1 cellular context compared by ENCODE assay signal in genomic region chr12:51883998-51884675, GRCh38.
TF ChIP-seq lines count a peak whose summit lies in the region.

No MANE protein-coding gene starts in this region.

TF ChIP-seq in K562, 482 proteins besides CTCF, POLR2A, EP300 and RAD21 (continues in another document):
- peak; percentile 74 for TF ChIP-seq NFRKB (IDR thresholded peaks at IDR 0.05; ENCODE audit: low read depth)
- no peak for TF ChIP-seq ZNF3 (CRISPR knock-in tag; IDR thresholded peaks at IDR 0.05)
- no peak for TF ChIP-seq PHF20 (IDR thresholded peaks at IDR 0.05; ENCODE audit: partially characterized antibody)
- TF ChIP-seq ATF3 (IDR thresholded peaks at IDR 0.05), result no peak
- no peak for TF ChIP-seq ATF3 (CRISPR knock-in tag; conservative IDR thresholded peaks at IDR 0.05)
- no peak for TF ChIP-seq MECOM (CRISPR knock-in tag; IDR thresholded peaks at IDR 0.05)
- no peak for TF ChIP-seq HIVEP1 (CRISPR knock-in tag; IDR thresholded peaks at IDR 0.05)
- TF ChIP-seq SPI1 (IDR thresholded peaks at IDR 0.05; ENCODE audit: borderline replicate concordance, low read depth, low read length), result no peak
- no peak for TF ChIP-seq ZC3H4 (CRISPR knock-in tag; IDR thresholded peaks at IDR 0.05; ENCODE audit: borderline replicate concordance)
- no peak for TF ChIP-seq ZNF407 (IDR thresholded peaks at IDR 0.05; ENCODE audit: low read depth)
- no peak for TF ChIP-seq ZBTB9 (CRISPR knock-in tag; IDR thresholded peaks at IDR 0.05)
- no peak for TF ChIP-seq ZNF347 (CRISPR knock-in tag; IDR thresholded peaks at IDR 0.05; ENCODE audit: low read depth)
- TF ChIP-seq MBD2 (IDR thresholded peaks at IDR 0.05; ENCODE audit: borderline replicate concordance, low read depth), result no peak
- no peak for TF ChIP-seq MYBL2 (IDR thresholded peaks at IDR 0.05; ENCODE audit: low read depth)
- no peak for TF ChIP-seq MYBL2 (CRISPR knock-in tag; IDR thresholded peaks at IDR 0.05; ENCODE audit: borderline replicate concordance)
- no peak for TF ChIP-seq TFAM (CRISPR knock-in tag; conservative IDR thresholded peaks at IDR 0.05)
- no peak for TF ChIP-seq ZNF217 (CRISPR knock-in tag; IDR thresholded peaks at IDR 0.05)
- no peak for TF ChIP-seq RBM25 (IDR thresholded peaks at IDR 0.05; ENCODE audit: low read depth, low read length, severe bottlenecking)
- no peak for TF ChIP-seq NCOA6 (IDR thresholded peaks at IDR 0.05)
- TF ChIP-seq NFXL1 (CRISPR knock-in tag; IDR thresholded peaks at IDR 0.05), result no peak
- no peak for TF ChIP-seq ZNF41 (CRISPR knock-in tag; conservative IDR thresholded peaks at IDR 0.05)
- no peak for TF ChIP-seq ZNF121 (CRISPR knock-in tag; conservative IDR thresholded peaks at IDR 0.05)
- TF ChIP-seq HMG20A (CRISPR knock-in tag; conservative IDR thresholded peaks at IDR 0.05), result no peak
- no peak for TF ChIP-seq SNIP1 (IDR thresholded peaks at IDR 0.05; ENCODE audit: low read depth)
- TF ChIP-seq EP400 (IDR thresholded peaks at IDR 0.05), result no peak
- TF ChIP-seq CREM (IDR thresholded peaks at IDR 0.05; ENCODE audit: low read depth), result no peak
- TF ChIP-seq PURB (CRISPR knock-in tag; IDR thresholded peaks at IDR 0.05; ENCODE audit: low read depth), result no peak
- TF ChIP-seq RAD51 (IDR thresholded peaks at IDR 0.05; ENCODE audit: borderline replicate concordance, low read depth), result no peak
- TF ChIP-seq ZBTB34 (CRISPR knock-in tag; IDR thresholded peaks at IDR 0.05), result no peak
- TF ChIP-seq MEF2D (tag; conservative IDR thresholded peaks at IDR 0.05; ENCODE audit: low read depth), result peak; percentile 62
- TF ChIP-seq ZFPM2 (CRISPR knock-in tag; IDR thresholded peaks at IDR 0.05), result no peak
- 0 out of 4 replicates have a peak, but pooled peaks of 1 of the 2 experiments have one; percentile 11 for TF ChIP-seq HDAC1 (IDR thresholded peaks at IDR 0.05)
- no peak for TF ChIP-seq KHSRP (IDR thresholded peaks at IDR 0.05)
- TF ChIP-seq CC2D1A (IDR thresholded peaks at IDR 0.05), result no peak
- TF ChIP-seq ZNF253 (CRISPR knock-in tag; conservative IDR thresholded peaks at IDR 0.05), result 0 out of 2 replicates have a peak, but pooled peaks have one; percentile 9
- peak; percentile 72 for TF ChIP-seq PTRF (tag; IDR thresholded peaks at IDR 0.05)
- TF ChIP-seq ZNF584 (CRISPR knock-in tag; IDR thresholded peaks at IDR 0.05; ENCODE audit: low read depth), result no peak
- TF ChIP-seq C11orf30 (IDR thresholded peaks at IDR 0.05; ENCODE audit: low read depth), result no peak
- no peak for TF ChIP-seq HES1 (IDR thresholded peaks at IDR 0.05; ENCODE audit: low read depth)
- no peak for TF ChIP-seq BHLHE40 (IDR thresholded peaks at IDR 0.05; ENCODE audit: low read length)
- no peak for TF ChIP-seq ELF2 (CRISPR knock-in tag; IDR thresholded peaks at IDR 0.05)
- TF ChIP-seq CBFA2T3 (IDR thresholded peaks at IDR 0.05), result no peak
- peak; percentile 28; the same call in 1 of the 2 replicates for TF ChIP-seq GTF2A2 (tag; IDR thresholded peaks at IDR 0.05)
- no peak for TF ChIP-seq ARHGAP35 (IDR thresholded peaks at IDR 0.05; ENCODE audit: partially characterized antibody)
- TF ChIP-seq STAT6 (CRISPR knock-in tag; IDR thresholded peaks at IDR 0.05), result no peak
- TF ChIP-seq XRCC3 (IDR thresholded peaks at IDR 0.05), result no peak
- no peak for TF ChIP-seq NEUROD1 (IDR thresholded peaks at IDR 0.05; ENCODE audit: borderline replicate concordance, low read depth, low read length, partially characterized antibody)
- TF ChIP-seq NRF1 (conservative IDR thresholded peaks at IDR 0.05 in 1 of 2, IDR thresholded peaks at IDR 0.05 in 1 of 2), result no peak
- TF ChIP-seq ATF6 (CRISPR knock-in tag; IDR thresholded peaks at IDR 0.05), result no peak
- TF ChIP-seq DDX20 (tag; IDR thresholded peaks at IDR 0.05; ENCODE audit: low read depth), result peak; percentile 61
- no peak for TF ChIP-seq ZNF764 (CRISPR knock-in tag; IDR thresholded peaks at IDR 0.05; ENCODE audit: low read depth)
- no peak for TF ChIP-seq SETDB1 (IDR thresholded peaks at IDR 0.05; ENCODE audit: low read length)
- no peak for TF ChIP-seq ZFP36 (IDR thresholded peaks at IDR 0.05; ENCODE audit: low read depth, low read length, partially characterized antibody)
- TF ChIP-seq NCOA1 (IDR thresholded peaks at IDR 0.05; ENCODE audit: low read depth), result no peak
- TF ChIP-seq CHCHD3 (CRISPR knock-in tag; IDR thresholded peaks at IDR 0.05), result no peak
- no peak for TF ChIP-seq CREB3 (tag; conservative IDR thresholded peaks at IDR 0.05; ENCODE audit: low read depth)
- 0 out of 2 replicates have a peak, but pooled peaks have one; percentile 21 for TF ChIP-seq SMARCA5 (IDR thresholded peaks at IDR 0.05)
- no peak for TF ChIP-seq THRAP3 (IDR thresholded peaks at IDR 0.05; ENCODE audit: borderline replicate concordance)
- TF ChIP-seq ZNF143 (CRISPR knock-in tag; IDR thresholded peaks at IDR 0.05), result no peak
